ENCODE assay signal across 9 cellular contexts in the genomic region with DNA sequence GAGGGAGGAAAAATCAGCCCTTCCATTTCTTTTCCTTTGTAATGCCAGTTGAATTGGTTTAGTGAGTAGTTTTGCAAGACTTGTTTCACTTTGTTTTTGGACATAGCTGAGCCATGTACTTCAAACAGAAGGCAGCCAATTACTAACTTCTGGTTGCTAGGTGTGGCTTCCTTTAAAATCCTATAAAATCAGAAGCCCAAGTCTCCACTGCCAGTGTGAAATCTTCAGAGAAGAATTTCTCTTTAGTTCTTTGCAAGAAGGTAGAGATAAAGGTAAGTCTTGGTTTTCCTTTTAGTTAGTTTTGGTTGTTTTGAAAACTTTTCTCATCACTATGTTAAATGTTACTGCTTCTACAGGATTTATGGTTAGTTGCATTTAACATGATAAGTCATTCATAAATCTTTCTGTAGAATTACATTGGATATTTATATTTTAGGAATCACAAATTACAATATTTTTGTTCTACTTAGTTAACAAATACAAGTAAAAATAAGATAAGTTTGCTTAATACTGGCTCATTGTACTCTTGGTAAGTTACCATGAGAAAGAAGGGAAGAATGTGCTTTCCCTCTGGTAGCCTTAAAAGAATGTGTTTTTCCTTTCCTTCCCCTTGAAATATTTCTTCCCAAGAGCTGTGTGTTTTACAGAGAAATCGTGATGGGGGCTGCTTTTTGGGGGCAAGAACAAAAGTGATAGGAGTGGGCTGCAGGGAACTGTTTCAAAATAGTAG. TPM values are rescaled to one million over a fixed set of nuclear protein-coding genes. Genes with fewer than 3 reads are reported as not detected.
DNase-seq lines count a peak whose midpoint lies in the region; ATAC-seq, FAIRE-seq and TF ChIP-seq lines count a peak whose summit lies in the region.
"Had no signal": no experiment of that assay in that cellular context is flagged by ENCODE, and none has a peak within 500 bp of the region (broad histone marks: within the 10 kb centered on the region; RNA-seq: fewer than 3 reads in every experiment).

ANXA1 (plus strand) TSS at position 213 of the 730 bp plus-strand sequence. CDS start 6,671 bp downstream, outside the sequence.

- H3K9me3 Mint-ChIP-seq in stimulated activated naive CD8-positive, alpha-beta T cell treated with anti-CD3 and anti-CD28 coated beads, Interleukin-15, Interleukin-2, amounts not matched to agents 100 ng/mL and 50 ng/mL, for 24 hours, result no peaks in the 10 kb centered on the region

- ATAC-seq in stimulated activated naive CD8-positive, alpha-beta T cell treated with anti-CD3 and anti-CD28 coated beads, Interleukin-15, Interleukin-2, amounts not matched to agents 100 U/mL and 50 U/mL, for 24 hours, result no peak
- ATAC-seq in pancreas, result peak in 3 of 4 donors; percentile 61 to 72 (median 65)
- ATAC-seq in HG03460 (IDR thresholded peaks at IDR 0.05; ENCODE audit: unreplicated experiment), result no peak

- H3K27ac ChIP-seq in VCaP (peak within 1 kb of the TSS; percentile 53), pancreas (peak within 1 kb of the TSS in 2 of 4 donors; percentile 20 to 39)

- TF ChIP-seq CTCF in VCaP (conservative IDR thresholded peaks at IDR 0.05) (no peak), fibroblast of the aortic adventitia (IDR thresholded peaks at IDR 0.05; ENCODE audit: insufficient read depth, low read length) (no peak), pancreas (IDR thresholded peaks at IDR 0.05) (no peak)

- H3K36me3 ChIP-seq in pancreas, result no peaks in the 10 kb centered on the region

- no peaks in the 10 kb centered on the region for H3K9me3 ChIP-seq in pancreas

- H3K36me3 Mint-ChIP-seq in stimulated activated naive CD8-positive, alpha-beta T cell treated with anti-CD3 and anti-CD28 coated beads, Interleukin-15, Interleukin-2, amounts not matched to agents 100 ng/mL and 50 ng/mL, for 24 hours (ENCODE audit: low read depth), result no peaks in the 10 kb centered on the region
- H3K36me3 Mint-ChIP-seq: naive B cell had no signal

- DNase-seq in stimulated activated naive CD8-positive, alpha-beta T cell treated with anti-CD3 and anti-CD28 coated beads, Interleukin-15, Interleukin-2, amounts not matched to agents 100 U/mL and 50 U/mL, for 24 hours, result no peak
- DNase-seq in fibroblast of the aortic adventitia (ENCODE audit: low read depth) (peak; percentile 95), pancreas (no peak), cerebellar nuclear complex (lab: John Stamatoyannopoulos, UW) (no peak)
- no peak for DNase-seq in stimulated activated CD4-positive, alpha-beta T cell treated with anti-CD3 and anti-CD28 coated beads, Interleukin-4, amount 100 ng/mL, for 4 hours
- DNase-seq: naive B cell had no signal

- no peaks in the 10 kb centered on the region for H3K27me3 Mint-ChIP-seq in stimulated activated naive CD8-positive, alpha-beta T cell treated with anti-CD3 and anti-CD28 coated beads, Interleukin-15, Interleukin-2, amounts not matched to agents 100 ng/mL and 50 ng/mL, for 24 hours

- intact Hi-C loops in pancreas (cut with DNase I), result no loop called here

- peaks cover 0 to 13% (median 5%) of the 10 kb centered on the region in 3 donors for H3K4me1 ChIP-seq in pancreas

- H3K4me3 ChIP-seq in fibroblast of the aortic adventitia (ENCODE audit: low read depth, low read length), result peak within 1 kb of the TSS; percentile 79
- H3K4me3 ChIP-seq in pancreas, result peak within 1 kb of the TSS in 2 of 4 donors; percentile 10 to 24

- peak within 1 kb of the TSS; percentile 89 for H3K27ac Mint-ChIP-seq in stimulated activated naive CD8-positive, alpha-beta T cell treated with anti-CD3 and anti-CD28 coated beads, Interleukin-15, Interleukin-2, amounts not matched to agents 100 ng/mL and 50 ng/mL, for 24 hours
- H3K27ac Mint-ChIP-seq: naive B cell had no signal

- peak; percentile 94 for FAIRE-seq in pancreas (lab: Jason Lieb, UNC)

- WGBS in pancreas, 2 donors, result 28 to 30% methylated on average over 1 of the region's 1 CpG

- no peaks in the 10 kb centered on the region for H3K27me3 ChIP-seq in pancreas

- H3K4me1 Mint-ChIP-seq in stimulated activated naive CD8-positive, alpha-beta T cell treated with anti-CD3 and anti-CD28 coated beads, Interleukin-15, Interleukin-2, amounts not matched to agents 100 ng/mL and 50 ng/mL, for 24 hours (ENCODE audit: low read depth), result peaks cover 90% of the 10 kb centered on the region

- H3K4me3 Mint-ChIP-seq in stimulated activated naive CD8-positive, alpha-beta T cell treated with anti-CD3 and anti-CD28 coated beads, Interleukin-15, Interleukin-2, amounts not matched to agents 100 ng/mL and 50 ng/mL, for 24 hours, result peak within 1 kb of the TSS; percentile 86
- H3K4me3 Mint-ChIP-seq: naive B cell had no signal

RNA-seq across cellular contexts. Expression of gene ANXA1, which starts in this region (rescaled TPM):
- total RNA-seq in fibroblast of the aortic adventitia (ENCODE audit: low replicate concordance), result 923 and 1,627 TPM in 2 replicates
- total RNA-seq in pancreas, result 10 to 100 TPM in 3 of 6 donors, 1 to 10 TPM in 3; 4.6 to 36.6 (median 17.7) TPM
- polyA plus RNA-seq in pancreas, result 10 to 100 TPM; 30.4 to 34.2 TPM

Comparison
In these comparisons a context has a peak if more than half of its experiments do, and no peak if none do; other contexts are left out.
1. RNA of gene ANXA1 (total RNA-seq): 923 to 1,627 TPM in fibroblast of the aortic adventitia; 4.6 to 36.6 TPM in pancreas; every median in the first group is over 10 times any median in the second.
2. ATAC-seq: peak in pancreas (3 of 4); none in stimulated activated naive CD8-positive, alpha-beta T cell treated with anti-CD3 and anti-CD28 coated beads, Interleukin-15, Interleukin-2, amounts not matched to agents 100 U/mL and 50 U/mL, for 24 hours (single experiment) and HG03460 (single experiment).